14 cellular contexts compared by ENCODE assay signal in genomic region chr4:29565256-29565655, GRCh38.
"Had no signal": no experiment of that assay in that cellular context is flagged by ENCODE, and none has a peak within 500 bp of the region (broad histone marks: within the 10 kb centered on the region; RNA-seq: fewer than 3 reads in every experiment).

No MANE protein-coding gene starts in this region.

- H3K4me3 ChIP-seq: thoracic aorta had no signal

- H3K9me3 ChIP-seq: thoracic aorta had no signal

- DNase-seq: activated CD4-positive, alpha-beta memory T cell treated with anti-CD3 and anti-CD28 coated beads, Interleukin-2, amount 10 ng/mL, durations not matched to agents 7 days and 5 days; activated CD4-positive, alpha-beta T cell treated with anti-CD3 and anti-CD28 coated beads for 36 hours; activated naive CD4-positive, alpha-beta T cell treated with anti-CD3 and anti-CD28 coated beads, Interleukin-2, amount 10 ng/mL, durations not matched to agents 7 days and 5 days; activated T-cell treated with anti-CD3 and anti-CD28 coated beads, Interleukin-2, amount 50 U/mL, for 24 hours; dermis blood vessel endothelial cell; effector memory CD8-positive, alpha-beta T cell; foreskin keratinocyte; glutamatergic neuron; hypothalamus; mesendoderm; nucleus accumbens had no signal

- H3K27me3 ChIP-seq: foreskin keratinocyte had no signal

- H3K27ac ChIP-seq: foreskin keratinocyte, thoracic aorta had no signal

- H3K36me3 ChIP-seq: thoracic aorta had no signal

- FAIRE-seq: astrocyte had no signal

- H3K4me1 ChIP-seq: foreskin keratinocyte had no signal

- ATAC-seq: activated CD4-positive, alpha-beta T cell treated with anti-CD3 and anti-CD28 coated beads for 36 hours; effector memory CD8-positive, alpha-beta T cell; foreskin keratinocyte; stimulated activated effector memory CD8-positive, alpha-beta T cell treated with anti-CD3 and anti-CD28 coated beads, Interleukin-12 subunit alpha, Interleukin-12 subunit beta, amount 100 ng/mL, for 72 hours had no signal
